2 cellular contexts compared by ENCODE assay signal in the genomic region with DNA sequence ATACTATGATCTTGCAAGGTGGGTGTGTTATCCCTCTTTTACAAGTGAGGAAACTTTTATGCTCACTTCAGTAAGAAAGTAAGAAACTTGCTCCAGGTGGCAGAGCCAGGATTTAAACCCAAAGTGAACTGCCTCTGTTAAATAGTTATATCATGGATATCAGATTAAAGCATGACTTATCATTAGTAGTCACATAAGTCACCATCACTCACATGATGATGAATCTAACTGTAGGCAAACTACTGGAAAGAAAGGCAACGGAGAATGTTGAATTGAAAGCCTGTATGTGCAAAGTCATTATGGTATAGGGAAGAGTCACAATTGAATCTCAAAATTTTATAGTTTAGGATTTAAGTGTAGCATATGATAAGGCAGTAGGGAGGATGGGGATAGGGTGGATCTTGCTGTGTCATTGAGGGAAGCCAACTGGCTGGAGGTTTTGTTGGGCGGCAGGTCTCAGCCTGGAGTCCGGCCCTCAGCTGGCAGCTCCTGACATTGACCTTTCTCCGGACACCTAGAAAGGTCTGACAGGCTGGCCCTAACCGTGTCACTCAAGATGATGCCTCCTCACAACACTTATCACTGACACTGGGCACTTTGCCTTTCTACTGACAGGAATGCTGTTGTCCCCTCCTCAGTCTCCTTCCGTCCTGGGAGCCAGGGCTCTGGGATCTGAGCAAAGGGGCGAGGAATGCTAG.
TF ChIP-seq lines count a peak whose summit lies in the region.

No MANE protein-coding gene starts in this region.

TF ChIP-seq in SK-N-SH, 30 proteins besides CTCF, POLR2A, EP300 and RAD21 (continued from another document):
- TF ChIP-seq, protein P1, sequence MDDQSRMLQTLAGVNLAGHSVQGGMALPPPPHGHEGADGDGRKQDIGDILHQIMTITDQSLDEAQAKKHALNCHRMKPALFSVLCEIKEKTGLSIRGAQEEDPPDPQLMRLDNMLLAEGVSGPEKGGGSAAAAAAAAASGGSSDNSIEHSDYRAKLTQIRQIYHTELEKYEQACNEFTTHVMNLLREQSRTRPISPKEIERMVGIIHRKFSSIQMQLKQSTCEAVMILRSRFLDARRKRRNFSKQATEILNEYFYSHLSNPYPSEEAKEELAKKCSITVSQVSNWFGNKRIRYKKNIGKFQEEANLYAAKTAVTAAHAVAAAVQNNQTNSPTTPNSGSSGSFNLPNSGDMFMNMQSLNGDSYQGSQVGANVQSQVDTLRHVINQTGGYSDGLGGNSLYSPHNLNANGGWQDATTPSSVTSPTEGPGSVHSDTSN (IDR thresholded peaks at IDR 0.05) = 0 out of 2 replicates have a peak, but pooled peaks have one; percentile 33
- peak; percentile 29; the same call in 1 of the 2 replicates for TF ChIP-seq FOSL2 (IDR thresholded peaks at IDR 0.05; ENCODE audit: borderline replicate concordance, low read depth)

TF ChIP-seq in SK-N-SH treated with all-trans-retinoic acid at 6 μM for 48 hours, 23 proteins besides CTCF, POLR2A, EP300 and RAD21 (continued from another document):
- TF ChIP-seq, protein P2, sequence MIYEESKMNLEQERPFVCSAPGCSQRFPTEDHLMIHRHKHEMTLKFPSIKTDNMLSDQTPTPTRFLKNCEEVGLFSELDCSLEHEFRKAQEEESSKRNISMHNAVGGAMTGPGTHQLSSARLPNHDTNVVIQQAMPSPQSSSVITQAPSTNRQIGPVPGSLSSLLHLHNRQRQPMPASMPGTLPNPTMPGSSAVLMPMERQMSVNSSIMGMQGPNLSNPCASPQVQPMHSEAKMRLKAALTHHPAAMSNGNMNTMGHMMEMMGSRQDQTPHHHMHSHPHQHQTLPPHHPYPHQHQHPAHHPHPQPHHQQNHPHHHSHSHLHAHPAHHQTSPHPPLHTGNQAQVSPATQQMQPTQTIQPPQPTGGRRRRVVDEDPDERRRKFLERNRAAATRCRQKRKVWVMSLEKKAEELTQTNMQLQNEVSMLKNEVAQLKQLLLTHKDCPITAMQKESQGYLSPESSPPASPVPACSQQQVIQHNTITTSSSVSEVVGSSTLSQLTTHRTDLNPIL (CRISPR knock-in tag; IDR thresholded peaks at IDR 0.05; ENCODE audit: low read depth) = no peak
- TF ChIP-seq TSHZ2 (CRISPR knock-in tag; IDR thresholded peaks at IDR 0.05) = no peak
